Comparison of ENCODE assay signal across 1 cellular context in genomic region chr7:21193895-21194294, GRCh38.
TF ChIP-seq lines count a peak whose summit lies in the region.

No MANE protein-coding gene starts in this region.

TF ChIP-seq in GM23338, 12 proteins besides CTCF, POLR2A, EP300 and RAD21 (continued from another document):
- TF ChIP-seq JUNB (IDR thresholded peaks at IDR 0.05; ENCODE audit: unreplicated experiment), result no peak
- TF ChIP-seq, protein P1, sequence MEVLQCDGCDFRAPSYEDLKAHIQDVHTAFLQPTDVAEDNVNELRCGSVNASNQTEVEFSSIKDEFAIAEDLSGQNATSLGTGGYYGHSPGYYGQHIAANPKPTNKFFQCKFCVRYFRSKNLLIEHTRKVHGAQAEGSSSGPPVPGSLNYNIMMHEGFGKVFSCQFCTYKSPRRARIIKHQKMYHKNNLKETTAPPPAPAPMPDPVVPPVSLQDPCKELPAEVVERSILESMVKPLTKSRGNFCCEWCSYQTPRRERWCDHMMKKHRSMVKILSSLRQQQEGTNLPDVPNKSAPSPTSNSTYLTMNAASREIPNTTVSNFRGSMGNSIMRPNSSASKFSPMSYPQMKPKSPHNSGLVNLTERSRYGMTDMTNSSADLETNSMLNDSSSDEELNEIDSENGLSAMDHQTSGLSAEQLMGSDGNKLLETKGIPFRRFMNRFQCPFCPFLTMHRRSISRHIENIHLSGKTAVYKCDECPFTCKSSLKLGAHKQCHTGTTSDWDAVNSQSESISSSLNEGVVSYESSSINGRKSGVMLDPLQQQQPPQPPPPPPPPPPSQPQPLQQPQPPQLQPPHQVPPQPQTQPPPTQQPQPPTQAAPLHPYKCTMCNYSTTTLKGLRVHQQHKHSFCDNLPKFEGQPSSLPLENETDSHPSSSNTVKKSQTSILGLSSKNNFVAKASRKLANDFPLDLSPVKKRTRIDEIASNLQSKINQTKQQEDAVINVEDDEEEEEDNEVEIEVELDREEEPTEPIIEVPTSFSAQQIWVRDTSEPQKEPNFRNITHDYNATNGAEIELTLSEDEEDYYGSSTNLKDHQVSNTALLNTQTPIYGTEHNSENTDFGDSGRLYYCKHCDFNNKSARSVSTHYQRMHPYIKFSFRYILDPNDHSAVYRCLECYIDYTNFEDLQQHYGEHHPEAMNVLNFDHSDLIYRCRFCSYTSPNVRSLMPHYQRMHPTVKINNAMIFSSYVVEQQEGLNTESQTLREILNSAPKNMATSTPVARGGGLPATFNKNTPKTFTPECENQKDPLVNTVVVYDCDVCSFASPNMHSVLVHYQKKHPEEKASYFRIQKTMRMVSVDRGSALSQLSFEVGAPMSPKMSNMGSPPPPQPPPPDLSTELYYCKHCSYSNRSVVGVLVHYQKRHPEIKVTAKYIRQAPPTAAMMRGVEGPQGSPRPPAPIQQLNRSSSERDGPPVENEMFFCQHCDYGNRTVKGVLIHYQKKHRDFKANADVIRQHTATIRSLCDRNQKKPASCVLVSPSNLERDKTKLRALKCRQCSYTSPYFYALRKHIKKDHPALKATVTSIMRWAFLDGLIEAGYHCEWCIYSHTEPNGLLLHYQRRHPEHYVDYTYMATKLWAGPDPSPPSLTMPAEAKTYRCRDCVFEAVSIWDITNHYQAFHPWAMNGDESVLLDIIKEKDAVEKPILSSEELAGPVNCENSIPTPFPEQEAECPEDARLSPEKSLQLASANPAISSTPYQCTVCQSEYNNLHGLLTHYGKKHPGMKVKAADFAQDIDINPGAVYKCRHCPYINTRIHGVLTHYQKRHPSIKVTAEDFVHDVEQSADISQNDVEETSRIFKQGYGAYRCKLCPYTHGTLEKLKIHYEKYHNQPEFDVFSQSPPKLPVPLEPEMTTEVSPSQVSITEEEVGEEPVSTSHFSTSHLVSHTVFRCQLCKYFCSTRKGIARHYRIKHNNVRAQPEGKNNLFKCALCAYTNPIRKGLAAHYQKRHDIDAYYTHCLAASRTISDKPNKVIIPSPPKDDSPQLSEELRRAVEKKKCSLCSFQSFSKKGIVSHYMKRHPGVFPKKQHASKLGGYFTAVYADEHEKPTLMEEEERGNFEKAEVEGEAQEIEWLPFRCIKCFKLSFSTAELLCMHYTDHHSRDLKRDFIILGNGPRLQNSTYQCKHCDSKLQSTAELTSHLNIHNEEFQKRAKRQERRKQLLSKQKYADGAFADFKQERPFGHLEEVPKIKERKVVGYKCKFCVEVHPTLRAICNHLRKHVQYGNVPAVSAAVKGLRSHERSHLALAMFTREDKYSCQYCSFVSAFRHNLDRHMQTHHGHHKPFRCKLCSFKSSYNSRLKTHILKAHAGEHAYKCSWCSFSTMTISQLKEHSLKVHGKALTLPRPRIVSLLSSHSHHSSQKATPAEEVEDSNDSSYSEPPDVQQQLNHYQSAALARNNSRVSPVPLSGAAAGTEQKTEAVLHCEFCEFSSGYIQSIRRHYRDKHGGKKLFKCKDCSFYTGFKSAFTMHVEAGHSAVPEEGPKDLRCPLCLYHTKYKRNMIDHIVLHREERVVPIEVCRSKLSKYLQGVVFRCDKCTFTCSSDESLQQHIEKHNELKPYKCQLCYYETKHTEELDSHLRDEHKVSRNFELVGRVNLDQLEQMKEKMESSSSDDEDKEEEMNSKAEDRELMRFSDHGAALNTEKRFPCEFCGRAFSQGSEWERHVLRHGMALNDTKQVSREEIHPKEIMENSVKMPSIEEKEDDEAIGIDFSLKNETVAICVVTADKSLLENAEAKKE (CRISPR knock-in tag; IDR thresholded peaks at IDR 0.05), result no peak
